17 cellular contexts compared by ENCODE assay signal in the genomic region with DNA sequence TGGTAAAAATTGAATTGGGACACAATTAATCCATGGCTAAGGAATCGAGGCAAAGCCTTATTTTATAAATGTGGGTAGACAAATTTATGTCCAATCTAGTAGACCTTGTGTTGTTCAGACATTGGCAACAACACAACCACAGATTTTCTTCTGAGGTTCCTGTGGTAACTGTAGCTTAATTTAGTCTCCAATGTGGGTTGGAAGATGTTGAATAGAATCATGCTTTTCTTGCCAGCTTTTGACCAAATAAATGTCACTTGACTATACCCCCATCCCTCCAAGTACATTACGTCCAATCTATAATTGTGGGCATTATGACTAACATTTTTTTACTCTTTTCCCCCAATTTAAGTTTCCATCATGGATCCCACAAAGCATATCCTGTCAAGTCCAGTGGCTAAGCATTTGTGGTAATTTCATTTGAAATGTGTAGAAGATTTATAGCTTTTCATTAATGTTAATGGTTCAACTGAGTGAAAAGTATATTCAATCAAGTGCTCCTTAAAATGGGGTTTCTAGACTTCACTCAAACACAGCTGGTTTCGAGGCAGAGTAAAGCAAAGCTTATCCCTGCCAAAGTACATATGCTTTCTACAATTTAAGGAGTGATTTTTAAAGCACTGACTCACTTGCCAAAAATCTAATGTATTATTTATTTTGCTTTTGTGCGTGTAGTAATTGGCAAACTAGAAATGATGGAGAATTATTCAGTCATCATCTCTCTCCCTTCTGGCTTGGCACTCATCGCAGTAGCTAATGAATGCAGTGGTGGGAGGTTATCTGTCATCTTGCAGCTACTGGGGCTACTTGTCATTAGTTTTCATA.
DNase-seq lines count a peak whose midpoint lies in the region; ATAC-seq, FAIRE-seq and TF ChIP-seq lines count a peak whose summit lies in the region.
"Had no signal": no experiment of that assay in that cellular context is flagged by ENCODE, and none has a peak within 500 bp of the region (broad histone marks: within the 10 kb centered on the region; RNA-seq: fewer than 3 reads in every experiment).

No MANE protein-coding gene starts in this region.

- no peak overlapping the region for H3K27ac ChIP-seq in small intestine (ENCODE audit: low read depth in 1 of 2, low read length in 1 of 2)
- H3K27ac ChIP-seq: left ventricle myocardium inferior, neural progenitor cell, upper lobe of left lung, VCaP had no signal

- no peaks in the 10 kb centered on the region for H3K4me1 ChIP-seq in small intestine (ENCODE audit: control insufficient read depth in 2 of 2, insufficient read depth in 1 of 2, low read depth in 1 of 2, low read length in 1 of 2)
- H3K4me1 ChIP-seq: left ventricle myocardium inferior, neural progenitor cell, upper lobe of left lung had no signal

- 64 to 75% (median 71%) methylated on average over 5 of the region's 5 CpGs for WGBS in small intestine, 3 donors

- FAIRE-seq in small intestine (lab: Jason Lieb, UNC) = no peak
- FAIRE-seq: A204.1 had no signal

- no peak overlapping the region for H3K27ac Mint-ChIP-seq in effector memory CD8-positive, alpha-beta T cell
- H3K27ac Mint-ChIP-seq in mesothelial cell of epicardium = no peak overlapping the region
- H3K27ac Mint-ChIP-seq: activated naive CD8-positive, alpha-beta T cell treated with anti-CD3 and anti-CD28 coated beads, Interleukin-2, amount 50 U/mL, for 24 hours; IgD-negative memory B cell; neural progenitor cell had no signal

- no peaks in the 10 kb centered on the region for H3K36me3 ChIP-seq in small intestine (ENCODE audit: control insufficient read depth in 2 of 2, insufficient read depth in 2 of 2, low read length in 2 of 2)
- H3K36me3 ChIP-seq: left ventricle myocardium inferior, neural progenitor cell, upper lobe of left lung had no signal

- no peaks in the 10 kb centered on the region for H3K27me3 Mint-ChIP-seq in effector memory CD8-positive, alpha-beta T cell
- H3K27me3 Mint-ChIP-seq in mesothelial cell of epicardium (ENCODE audit: low read depth) = no peaks in the 10 kb centered on the region
- H3K27me3 Mint-ChIP-seq: activated naive CD8-positive, alpha-beta T cell treated with anti-CD3 and anti-CD28 coated beads, Interleukin-2, amount 50 U/mL, for 24 hours; IgD-negative memory B cell had no signal

- no peak overlapping the region for H3K4me3 ChIP-seq in small intestine (ENCODE audit: low read depth in 1 of 2, low read length in 2 of 2)
- H3K4me3 ChIP-seq: left ventricle myocardium inferior, neural progenitor cell, upper lobe of left lung had no signal

- H3K27me3 ChIP-seq in small intestine (ENCODE audit: control insufficient read depth in 2 of 2, insufficient read depth in 2 of 2, low read length in 2 of 2) = no peaks in the 10 kb centered on the region
- H3K27me3 ChIP-seq: neural progenitor cell, upper lobe of left lung had no signal

- peaks cover 0 to 3% of the 10 kb centered on the region in 2 donors for H3K9me3 Mint-ChIP-seq in effector memory CD8-positive, alpha-beta T cell
- peaks cover 19% of the 10 kb centered on the region for H3K9me3 Mint-ChIP-seq in mesothelial cell of epicardium

- TF ChIP-seq CTCF in mesothelial cell of epicardium (IDR thresholded peaks at IDR 0.05; ENCODE audit: unreplicated experiment) = no peak

- H3K4me3 Mint-ChIP-seq in effector memory CD8-positive, alpha-beta T cell = no peak overlapping the region
- H3K4me3 Mint-ChIP-seq in mesothelial cell of epicardium = no peak overlapping the region
- H3K4me3 Mint-ChIP-seq: activated naive CD8-positive, alpha-beta T cell treated with anti-CD3 and anti-CD28 coated beads, Interleukin-2, amount 50 U/mL, for 24 hours; IgD-negative memory B cell; neural progenitor cell had no signal

- no peaks in the 10 kb centered on the region for H3K9me3 ChIP-seq in small intestine (ENCODE audit: control insufficient read depth, low read depth)
- H3K9me3 ChIP-seq: upper lobe of left lung had no signal

- peaks cover 0 to 15% of the 10 kb centered on the region in 2 donors for H3K4me1 Mint-ChIP-seq in effector memory CD8-positive, alpha-beta T cell (ENCODE audit: low read depth in 2 of 2)
- peaks cover 8% of the 10 kb centered on the region for H3K4me1 Mint-ChIP-seq in mesothelial cell of epicardium
- H3K4me1 Mint-ChIP-seq: IgD-negative memory B cell, neural progenitor cell had no signal

- peaks cover 4% of the 10 kb centered on the region for H3K36me3 Mint-ChIP-seq in effector memory CD8-positive, alpha-beta T cell (ENCODE audit: insufficient read depth)
- no peaks in the 10 kb centered on the region for H3K36me3 Mint-ChIP-seq in mesothelial cell of epicardium
- H3K36me3 Mint-ChIP-seq: neural progenitor cell had no signal

- ATAC-seq in effector memory CD8-positive, alpha-beta T cell (replicated peaks) = peak; percentile 26
- ATAC-seq: activated naive CD8-positive, alpha-beta T cell treated with anti-CD3 and anti-CD28 coated beads, Interleukin-2, amount 50 U/mL, for 24 hours had no signal

- DNase-seq in NCI-H748 (lab: John Stamatoyannopoulos, UW; ENCODE audit: unreplicated experiment) (peak; percentile 42), NCI-H748 treated with DMSO at 0.1 percent for 48 hours (lab: John Stamatoyannopoulos, UW) (no peak), NCI-H2196 treated with DMSO at 0.1 percent for 48 hours (lab: John Stamatoyannopoulos, UW; ENCODE audit: unreplicated experiment) (peak; percentile 90), small intestine (peak; percentile 3), mesothelial cell of epicardium (ENCODE audit: low spot score in 2 of 2, unreplicated experiment in 2 of 2) (no peak), NCI-H524 treated with DMSO at 0.1 percent for 48 hours (lab: John Stamatoyannopoulos, UW) (no peak), COLO668 (lab: John Stamatoyannopoulos, UW; ENCODE audit: unreplicated experiment) (no peak)
- DNase-seq in effector memory CD8-positive, alpha-beta T cell = no peak
- DNase-seq: activated naive CD8-positive, alpha-beta T cell treated with anti-CD3 and anti-CD28 coated beads, Interleukin-2, amount 50 U/mL, for 24 hours; left ventricle myocardium inferior; NCI-H2227 treated with DMSO at 0.1 percent for 48 hours; SIG-M5; upper lobe of left lung had no signal

Comparison
In these comparisons a context has a peak if more than half of its experiments do, and no peak if none do; other contexts are left out.
1. DNase-seq: peak in NCI-H748 (single experiment), NCI-H2196 treated with DMSO at 0.1 percent for 48 hours (single experiment) and small intestine (single experiment); none in NCI-H748 treated with DMSO at 0.1 percent for 48 hours (single experiment), effector memory CD8-positive, alpha-beta T cell (0 of 3), mesothelial cell of epicardium (0 of 2), NCI-H524 treated with DMSO at 0.1 percent for 48 hours (single experiment) and COLO668 (single experiment).